Comparison of ENCODE assay signal across 18 cellular contexts in the genomic region with DNA sequence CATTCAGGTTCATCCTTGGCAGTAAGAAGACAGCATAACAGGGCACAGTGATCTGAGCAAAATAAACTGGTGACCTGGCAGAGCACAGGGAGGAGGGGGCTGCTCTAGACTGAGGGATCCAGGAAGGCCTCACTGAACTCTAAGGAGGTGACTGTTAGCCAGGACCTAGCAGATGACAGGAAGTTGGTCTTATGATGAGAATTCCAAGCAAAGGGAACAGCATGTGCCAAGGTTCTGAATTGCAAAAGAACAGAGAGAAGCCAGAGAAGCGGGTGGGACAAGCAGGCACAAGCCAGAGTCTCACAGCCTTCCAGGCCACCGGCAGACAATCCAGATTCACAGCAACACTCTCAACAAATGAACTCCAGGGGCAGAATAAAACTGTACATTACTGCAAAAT.
A peak's percentile ranks its signal among the peaks of the same experiment; 100 is the strongest.
DNase-seq lines count a peak whose midpoint lies in the region; ATAC-seq and TF ChIP-seq lines count a peak whose summit lies in the region.
"Had no signal": no experiment of that assay in that cellular context is flagged by ENCODE, and none has a peak within 500 bp of the region (broad histone marks: within the 10 kb centered on the region; RNA-seq: fewer than 3 reads in every experiment).

No MANE protein-coding gene starts in this region.

- DNase-seq in adipocyte (ENCODE audit: low read depth), result peak; percentile 44
- DNase-seq in fibroblast of villous mesenchyme (ENCODE audit: low read depth), result peak; percentile 28
- no peak for DNase-seq in mesothelial cell of epicardium (ENCODE audit: low spot score in 2 of 2, unreplicated experiment in 2 of 2)
- no peak for DNase-seq in upper lobe of right lung
- no peak for DNase-seq in activated effector memory CD4-positive, alpha-beta T cell treated with anti-CD3 and anti-CD28 coated beads, Interleukin-2, amount 50 U/mL, for 16 hours
- no peak for DNase-seq in GDM1 (lab: John Stamatoyannopoulos, UW)
- DNase-seq in activated naive CD8-positive, alpha-beta T cell treated with anti-CD3 and anti-CD28 coated beads, Interleukin-2, amount 50 U/mL, for 24 hours, result no peak
- DNase-seq: activated CD4-positive, alpha-beta T cell treated with anti-CD3 and anti-CD28 coated beads, Interleukin-2, amount 50 U/mL, for 1 hour; activated T-cell treated with anti-CD3 and anti-CD28 coated beads, Interleukin-2, amount 50 U/mL, for 48 hours; CD4-positive, CD25-positive, alpha-beta regulatory T cell; GOT3; KG1; NCI-H1694 treated with DMSO at 0.1 percent for 48 hours; NCI-H526 treated with DMSO at 0.1 percent for 48 hours; posterior cingulate gyrus; stimulated activated naive CD4-positive, alpha-beta T cell had no signal

- H3K36me3 Mint-ChIP-seq in mesothelial cell of epicardium, result no peaks in the 10 kb centered on the region
- no peaks in the 10 kb centered on the region for H3K36me3 Mint-ChIP-seq in activated naive CD8-positive, alpha-beta T cell treated with anti-CD3 and anti-CD28 coated beads, Interleukin-2, amount 50 U/mL, for 24 hours (ENCODE audit: low read depth)
- H3K36me3 Mint-ChIP-seq: CD4-positive, CD25-positive, alpha-beta regulatory T cell; memory B cell had no signal

- H3K27ac Mint-ChIP-seq in mesothelial cell of epicardium, result peak overlapping the region; percentile 40
- no peak overlapping the region for H3K27ac Mint-ChIP-seq in activated naive CD8-positive, alpha-beta T cell treated with anti-CD3 and anti-CD28 coated beads, Interleukin-2, amount 50 U/mL, for 24 hours
- H3K27ac Mint-ChIP-seq: CD4-positive, CD25-positive, alpha-beta regulatory T cell; memory B cell had no signal

- H3K9me3 ChIP-seq in adipocyte (ENCODE audit: control insufficient read depth, low read length) (no peaks in the 10 kb centered on the region), upper lobe of right lung (no peaks in the 10 kb centered on the region)
- H3K9me3 ChIP-seq: ascending aorta had no signal

- H3K4me3 Mint-ChIP-seq in mesothelial cell of epicardium, result no peak overlapping the region
- H3K4me3 Mint-ChIP-seq in activated naive CD8-positive, alpha-beta T cell treated with anti-CD3 and anti-CD28 coated beads, Interleukin-2, amount 50 U/mL, for 24 hours, result no peak overlapping the region
- H3K4me3 Mint-ChIP-seq: CD4-positive, CD25-positive, alpha-beta regulatory T cell; memory B cell had no signal

- H3K4me3 ChIP-seq in adipocyte (ENCODE audit: low read length) (peak overlapping the region; percentile 28), fibroblast of villous mesenchyme (ENCODE audit: low read depth, low read length) (no peak overlapping the region), upper lobe of right lung (no peak overlapping the region)
- H3K4me3 ChIP-seq: ascending aorta had no signal

- H3K27ac ChIP-seq in upper lobe of right lung, result peak overlapping the region; percentile 19

- no peaks in the 10 kb centered on the region for H3K27me3 Mint-ChIP-seq in mesothelial cell of epicardium (ENCODE audit: low read depth)
- no peaks in the 10 kb centered on the region for H3K27me3 Mint-ChIP-seq in activated naive CD8-positive, alpha-beta T cell treated with anti-CD3 and anti-CD28 coated beads, Interleukin-2, amount 50 U/mL, for 24 hours
- H3K27me3 Mint-ChIP-seq: CD4-positive, CD25-positive, alpha-beta regulatory T cell; memory B cell had no signal

- intact Hi-C loops in upper lobe of right lung (cut with DNase I), result no loop called here

- TF ChIP-seq CTCF in fibroblast of villous mesenchyme (IDR thresholded peaks at IDR 0.05; ENCODE audit: insufficient read depth, low read depth, low read length) (no peak), mesothelial cell of epicardium (IDR thresholded peaks at IDR 0.05; ENCODE audit: unreplicated experiment) (no peak), upper lobe of right lung (IDR thresholded peaks at IDR 0.05) (no peak)

- H3K4me1 ChIP-seq in adipocyte (ENCODE audit: control insufficient read depth, insufficient read depth, low read length), result peaks cover 33% of the 10 kb centered on the region
- no peaks in the 10 kb centered on the region for H3K4me1 ChIP-seq in upper lobe of right lung
- H3K4me1 ChIP-seq: ascending aorta had no signal

- H3K36me3 ChIP-seq in adipocyte (ENCODE audit: control insufficient read depth, insufficient read depth, low read length, severe bottlenecking), result no peaks in the 10 kb centered on the region
- no peaks in the 10 kb centered on the region for H3K36me3 ChIP-seq in upper lobe of right lung
- H3K36me3 ChIP-seq: ascending aorta had no signal

- H3K9me3 Mint-ChIP-seq in mesothelial cell of epicardium, result peaks cover 1% of the 10 kb centered on the region
- H3K9me3 Mint-ChIP-seq in activated naive CD8-positive, alpha-beta T cell treated with anti-CD3 and anti-CD28 coated beads, Interleukin-2, amount 50 U/mL, for 24 hours, result peaks cover 3% of the 10 kb centered on the region

- peak overlapping the region; percentile 70 for H3K9ac ChIP-seq in adipocyte (ENCODE audit: low read length)

- H3K4me1 Mint-ChIP-seq in mesothelial cell of epicardium, result peaks cover 21% of the 10 kb centered on the region
- no peaks in the 10 kb centered on the region for H3K4me1 Mint-ChIP-seq in activated naive CD8-positive, alpha-beta T cell treated with anti-CD3 and anti-CD28 coated beads, Interleukin-2, amount 50 U/mL, for 24 hours
- H3K4me1 Mint-ChIP-seq: CD4-positive, CD25-positive, alpha-beta regulatory T cell; memory B cell had no signal

- H3K27me3 ChIP-seq in adipocyte (replicated peaks; ENCODE audit: control insufficient read depth, insufficient read depth, low read length) (no peaks in the 10 kb centered on the region), upper lobe of right lung (no peaks in the 10 kb centered on the region)
- H3K27me3 ChIP-seq: ascending aorta had no signal

- peak; percentile 59 for ATAC-seq in upper lobe of right lung
- no peak for ATAC-seq in activated naive CD8-positive, alpha-beta T cell treated with anti-CD3 and anti-CD28 coated beads, Interleukin-2, amount 50 U/mL, for 24 hours

Comparison
In these comparisons a context has a peak if more than half of its experiments do, and no peak if none do; other contexts are left out.
1. DNase-seq: peak in adipocyte (single experiment) and fibroblast of villous mesenchyme (single experiment); none in mesothelial cell of epicardium (0 of 2), upper lobe of right lung (single experiment), activated effector memory CD4-positive, alpha-beta T cell treated with anti-CD3 and anti-CD28 coated beads, Interleukin-2, amount 50 U/mL, for 16 hours (single experiment), GDM1 (single experiment) and activated naive CD8-positive, alpha-beta T cell treated with anti-CD3 and anti-CD28 coated beads, Interleukin-2, amount 50 U/mL, for 24 hours (single experiment).